8 cellular contexts compared by ENCODE assay signal in genomic region chr15:84982301-84982920, GRCh38. TPM values are rescaled to one million over a fixed set of nuclear protein-coding genes. Genes with fewer than 3 reads are reported as not detected.
DNase-seq lines count a peak whose midpoint lies in the region; ATAC-seq and TF ChIP-seq lines count a peak whose summit lies in the region.

No MANE protein-coding gene starts in this region.

- H3K27ac ChIP-seq in SJCRH30 = no peak overlapping the region
- H3K27ac ChIP-seq in adrenal gland = peak overlapping the region in 4 of 5 donors; percentile 90 to 97 (median 92)
- peak overlapping the region; percentile 88 for H3K27ac ChIP-seq in skeletal muscle tissue (ENCODE audit: low read depth, low read length)

- H3K36me3 ChIP-seq in SJCRH30 (no peaks in the 10 kb centered on the region), adrenal gland (replicated peaks in 1 of 2) (no peaks in the 10 kb centered on the region), skeletal muscle tissue (ENCODE audit: control insufficient read depth in 3 of 3, insufficient read depth in 3 of 3, low read length in 3 of 3) (no peaks in the 10 kb centered on the region)

- H3K4me3 ChIP-seq in SJCRH30 (peak overlapping the region; percentile 85), adrenal gland (peak overlapping the region; percentile 84 to 97 (median 92)), iPS-11a (ENCODE audit: low read depth, low read length) (peak overlapping the region; percentile 47), skeletal muscle tissue (ENCODE audit: low read length in 3 of 3) (peak overlapping the region; percentile 71 to 97 (median 94))

- DNase-seq in SJCRH30 (peak in 1 of 2 experiments; percentile 29), adrenal gland (peak in 6 of 7 donors; percentile 43 to 71 (median 52)), middle frontal gyrus (ENCODE audit: extremely low spot score, low spot score) (no peak), DMS114 treated with DMSO at 0.1 percent for 48 hours (lab: John Stamatoyannopoulos, UW; ENCODE audit: unreplicated experiment) (no peak), RPMI8226 (no peak)

- intact Hi-C loops in adrenal gland (cut with DNase I) = no loop called here

- peaks cover 4% of the 10 kb centered on the region; the same call in 1 of the 2 replicates for H3K4me1 ChIP-seq in SJCRH30
- peaks cover 11 to 61% of the 10 kb centered on the region in 2 donors for H3K4me1 ChIP-seq in adrenal gland (replicated peaks in 1 of 2)
- peaks cover 8 to 15% (median 11%) of the 10 kb centered on the region in 3 donors for H3K4me1 ChIP-seq in skeletal muscle tissue (ENCODE audit: control insufficient read depth in 3 of 3, insufficient read depth in 3 of 3, low read length in 3 of 3)

- TF ChIP-seq CTCF in adrenal gland (IDR thresholded peaks at IDR 0.05) = no peak

- H3K9ac ChIP-seq in skeletal muscle tissue (ENCODE audit: low read depth in 1 of 3, low read length in 3 of 3) = peak overlapping the region; percentile 57 to 85 (median 85)

- H3K9me3 ChIP-seq in SJCRH30 (replicated peaks) (no peaks in the 10 kb centered on the region), adrenal gland (replicated peaks in 1 of 3) (no peaks in the 10 kb centered on the region), skeletal muscle tissue (ENCODE audit: control insufficient read depth in 3 of 3, low read length in 3 of 3) (no peaks in the 10 kb centered on the region)

- peak in 1 of 2 donors; percentile 18 for TF ChIP-seq POLR2A in adrenal gland (IDR thresholded peaks at IDR 0.05)

- H3K27me3 ChIP-seq in SJCRH30 = no peaks in the 10 kb centered on the region
- no peaks in the 10 kb centered on the region for H3K27me3 ChIP-seq in adrenal gland
- no peaks in the 10 kb centered on the region for H3K27me3 ChIP-seq in skeletal muscle tissue (ENCODE audit: control insufficient read depth in 3 of 3, insufficient read depth in 3 of 3, low read length in 3 of 3)

- ATAC-seq in GM19452 (IDR thresholded peaks at IDR 0.05; ENCODE audit: unreplicated experiment) = peak; percentile 4

- WGBS in adrenal gland, 4 donors = 0 to 6% (median 1%) methylated on average over 20 to 46 of the region's 46 CpGs

RNA-seq across cellular contexts. Expression of gene PDE8A, which starts 0.8 kb away (rescaled TPM):
- 17.6 and 19.6 TPM in 2 replicates for total RNA-seq in SJCRH30 (2014; rRNA removed; shearing (Covaris generic))
- total RNA-seq in adrenal gland (10 to 100 TPM; 47.3 to 92.7 (median 60.1) TPM), skeletal muscle tissue (49.6 TPM)
- polyA plus RNA-seq in adrenal gland = 100 to 1,000 TPM in 1 of 3 donors, 10 to 100 TPM in 2; 83.9 to 123 (median 85.5) TPM

Comparison
In these comparisons a context has a peak if more than half of its experiments do, and no peak if none do; other contexts are left out.
1. DNase-seq: peak in adrenal gland (6 of 7); none in middle frontal gyrus (single experiment), DMS114 treated with DMSO at 0.1 percent for 48 hours (single experiment) and RPMI8226 (single experiment).
2. Peak in every context shown above with its lines, with median percentiles within 50 percentile points of each other: H3K4me3 ChIP-seq.